In the genomic region with DNA sequence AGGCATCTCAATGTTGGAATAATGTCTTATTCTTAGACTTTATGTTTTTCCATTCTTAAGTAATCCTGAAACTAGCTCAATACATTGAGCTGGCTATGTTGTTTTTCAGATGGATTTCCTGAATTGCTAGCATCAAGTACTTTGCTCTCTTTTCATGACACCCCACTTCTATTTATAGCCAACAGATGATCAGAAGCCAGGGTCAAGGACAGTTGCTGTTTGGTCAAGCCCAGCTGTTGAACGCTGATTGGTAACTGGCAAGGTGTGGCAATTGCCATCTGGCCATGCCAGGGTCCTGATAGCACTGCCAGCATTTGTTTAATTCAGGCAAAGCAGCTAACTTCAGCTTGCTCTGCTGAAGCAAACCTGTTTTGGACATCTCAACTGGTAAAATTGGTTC, we compare ENCODE assay signal across 17 cellular contexts. TPM values are rescaled to one million over a fixed set of nuclear protein-coding genes. Genes with fewer than 3 reads are reported as not detected.
DNase-seq lines count a peak whose midpoint lies in the region; ATAC-seq and TF ChIP-seq lines count a peak whose summit lies in the region.
"Had no signal": no experiment of that assay in that cellular context is flagged by ENCODE, and none has a peak within 500 bp of the region (broad histone marks: within the 10 kb centered on the region; RNA-seq: fewer than 3 reads in every experiment).

No MANE protein-coding gene starts in this region.

- H3K4me3 Mint-ChIP-seq in CD4-positive, alpha-beta T cell = no peak overlapping the region
- H3K4me3 Mint-ChIP-seq: activated CD4-positive, alpha-beta T cell treated with anti-CD3 and anti-CD28 coated beads, Interleukin-2, amount 10 ng/mL, durations not matched to agents 7 days and 5 days; dendritic cell treated with granulocyte-macrophage colony-stimulating factor and Interleukin-4, amounts not matched to agents 40 ng/mL and 50 ng/mL, for 4 days had no signal

- no peaks in the 10 kb centered on the region for H3K27me3 ChIP-seq in CD4-positive, alpha-beta T cell (ENCODE audit: control insufficient read depth, insufficient read depth, low read length)
- H3K27me3 ChIP-seq in adrenal gland (no peaks in the 10 kb centered on the region), SJCRH30 (no peaks in the 10 kb centered on the region)
- H3K27me3 ChIP-seq: ovary, tibial nerve had no signal

- peaks cover 16 to 35% of the 10 kb centered on the region in 2 donors for H3K4me1 ChIP-seq in adrenal gland (replicated peaks in 1 of 2)
- peaks cover 17% of the 10 kb centered on the region for H3K4me1 ChIP-seq in mucosa of descending colon (ENCODE audit: low read depth)
- peaks cover 2% of the 10 kb centered on the region; the same call in 1 of the 2 replicates for H3K4me1 ChIP-seq in SJCRH30

- WGBS in adrenal gland, 4 donors = 14 to 32% (median 23%) methylated on average over 1 of the region's 1 CpG

- ATAC-seq in CD4-positive, alpha-beta T cell (ENCODE audit: poor library complexity) = no peak
- ATAC-seq in mucosa of descending colon = peak; percentile 49

- intact Hi-C loops in CD4-positive, alpha-beta T cell (cut with DNase I, micrococcal nuclease) = loop anchor here in 1 of 2 experiments (5.0 to 10.0 kb wide), 2 partner anchors 44 to 554 kb away; a partner anchor contains a TSS
- intact Hi-C loops in adrenal gland (cut with DNase I) = no loop called here
- intact Hi-C loops in mucosa of descending colon (cut with DNase I, micrococcal nuclease) = no loop called here

- H3K4me1 Mint-ChIP-seq in CD4-positive, alpha-beta T cell (ENCODE audit: low read depth) = peaks cover 68% of the 10 kb centered on the region

- no peak for TF ChIP-seq POLR2A in adrenal gland (IDR thresholded peaks at IDR 0.05)

- no peaks in the 10 kb centered on the region for H3K9me3 Mint-ChIP-seq in CD4-positive, alpha-beta T cell
- H3K9me3 Mint-ChIP-seq: activated CD4-positive, alpha-beta T cell treated with anti-CD3 and anti-CD28 coated beads, Interleukin-2, amount 10 ng/mL, durations not matched to agents 7 days and 5 days; dendritic cell treated with granulocyte-macrophage colony-stimulating factor and Interleukin-4, amounts not matched to agents 40 ng/mL and 50 ng/mL, for 4 days had no signal

- CTCF ChIA-PET in CD4-positive, alpha-beta T cell (lab: Charles Lee) = interaction anchor here (2.0 kb wide), 1 partner anchor 46 kb away, joined by 6 read pairs; a partner anchor contains a TSS

- H3K27ac Mint-ChIP-seq in CD4-positive, alpha-beta T cell = peak overlapping the region; percentile 12
- H3K27ac Mint-ChIP-seq: dendritic cell treated with granulocyte-macrophage colony-stimulating factor and Interleukin-4, amounts not matched to agents 40 ng/mL and 50 ng/mL, for 4 days had no signal

- H3K9me3 ChIP-seq in CD4-positive, alpha-beta T cell (ENCODE audit: control insufficient read depth, low read length) = no peaks in the 10 kb centered on the region
- H3K9me3 ChIP-seq in adrenal gland (replicated peaks in 1 of 3) = no peaks in the 10 kb centered on the region
- no peaks in the 10 kb centered on the region for H3K9me3 ChIP-seq in mucosa of descending colon
- H3K9me3 ChIP-seq in SJCRH30 (replicated peaks) = no peaks in the 10 kb centered on the region
- H3K9me3 ChIP-seq: ovary, tibial nerve had no signal

- H3K36me3 ChIP-seq in adrenal gland (replicated peaks in 1 of 2) = no peaks in the 10 kb centered on the region
- H3K36me3 ChIP-seq in mucosa of descending colon (ENCODE audit: low read depth) = no peaks in the 10 kb centered on the region
- H3K36me3 ChIP-seq in SJCRH30 = no peaks in the 10 kb centered on the region
- H3K36me3 ChIP-seq: ovary, tibial nerve had no signal

- no peak overlapping the region for H3K27ac ChIP-seq in CD4-positive, alpha-beta T cell (ENCODE audit: low read depth, low read length)
- H3K27ac ChIP-seq in adrenal gland (peak overlapping the region in 2 of 5 donors; percentile 22 to 26), SJCRH30 (no peak overlapping the region)
- H3K27ac ChIP-seq: ovary, tibial nerve had no signal

- no peak for TF ChIP-seq CTCF in CD4-positive, alpha-beta T cell (IDR thresholded peaks at IDR 0.05)
- no peak for TF ChIP-seq CTCF in adrenal gland (IDR thresholded peaks at IDR 0.05)
- TF ChIP-seq CTCF in mucosa of descending colon (IDR thresholded peaks at IDR 0.05) = no peak

- no peaks in the 10 kb centered on the region for H3K27me3 Mint-ChIP-seq in CD4-positive, alpha-beta T cell
- H3K27me3 Mint-ChIP-seq: activated CD4-positive, alpha-beta T cell treated with anti-CD3 and anti-CD28 coated beads, Interleukin-2, amount 10 ng/mL, durations not matched to agents 7 days and 5 days; dendritic cell treated with granulocyte-macrophage colony-stimulating factor and Interleukin-4, amounts not matched to agents 40 ng/mL and 50 ng/mL, for 4 days had no signal

- no peak for DNase-seq in CD4-positive, alpha-beta T cell
- DNase-seq in LHCN-M2 (ENCODE audit: low read depth) (peak; percentile 5), adrenal gland (peak in 6 of 7 donors; percentile 54 to 79 (median 57)), mucosa of descending colon (peak; percentile 42 to 66 (median 46)), activated T-cell treated with anti-CD3 and anti-CD28 coated beads for 4 hours (no peak), DMS153 (lab: John Stamatoyannopoulos, UW) (no peak), SJCRH30 (no peak), glomerular visceral epithelial cell (ENCODE audit: extremely low spot score) (no peak)
- DNase-seq: activated CD4-positive, alpha-beta T cell treated with anti-CD3 and anti-CD28 coated beads, Interleukin-2, amount 10 ng/mL, durations not matched to agents 7 days and 5 days; anterior cingulate cortex; DND-41; mesendoderm; NCI-H1048; ovary; T-helper 9 cell had no signal

- H3K36me3 Mint-ChIP-seq in CD4-positive, alpha-beta T cell (ENCODE audit: low read depth) = no peaks in the 10 kb centered on the region

- H3K4me3 ChIP-seq in adrenal gland (no peak overlapping the region), mucosa of descending colon (no peak overlapping the region), SJCRH30 (no peak overlapping the region)
- H3K4me3 ChIP-seq: ovary, tibial nerve had no signal

- POLR2A ChIA-PET in CD4-positive, alpha-beta T cell (lab: Charles Lee) = interaction anchor here (2.2 to 2.5 kb wide), 2 partner anchors 11 to 46 kb away, joined by 7 to 10 read pairs; a partner anchor contains a TSS

RNA-seq across cellular contexts. Expression of a gene that starts 46.2 kb away (rescaled TPM):
- total RNA-seq in CD4-positive, alpha-beta T cell = 10 to 100 TPM; 35.1 to 36.3 TPM
- total RNA-seq in LHCN-M2 (2014; rRNA removed) (not detected in 2 replicates), adrenal gland (10 to 100 TPM; 10.9 to 39.6 (median 32.1) TPM), mucosa of descending colon (10 to 100 TPM; 15.0 to 35.0 (median 18.8) TPM)
- 0.02 TPM for polyA plus RNA-seq in LHCN-M2 (2012)
- 10 to 100 TPM in 1 of 3 donors, 1 to 10 TPM in 2; 4.5 to 25.9 (median 7.1) TPM for polyA plus RNA-seq in adrenal gland
- 1.4 and 1.6 TPM in 2 replicates for total RNA-seq in SJCRH30 (2014; rRNA removed; shearing (Covaris generic))

Comparison
In these comparisons a context has a peak if more than half of its experiments do, and no peak if none do; other contexts are left out.
1. DNase-seq: peak in LHCN-M2 (single experiment), adrenal gland (6 of 7) and mucosa of descending colon (3 of 3); none in CD4-positive, alpha-beta T cell (0 of 10), activated T-cell treated with anti-CD3 and anti-CD28 coated beads for 4 hours (single experiment), DMS153 (single experiment), SJCRH30 (0 of 2) and glomerular visceral epithelial cell (single experiment).